In genomic region chr3:46884427-46884826, GRCh38 we compare ENCODE assay signal across 28 cellular contexts. TPM values are rescaled to one million over a fixed set of nuclear protein-coding genes. Genes with fewer than 3 reads are reported as not detected.
A peak's percentile ranks its signal among the peaks of the same experiment; 100 is the strongest.
DNase-seq lines count a peak whose midpoint lies in the region; ATAC-seq and TF ChIP-seq lines count a peak whose summit lies in the region.
"Had no signal": no experiment of that assay in that cellular context is flagged by ENCODE, and none has a peak within 500 bp of the region (broad histone marks: within the 10 kb centered on the region; RNA-seq: fewer than 3 reads in every experiment).

No MANE protein-coding gene starts in this region.

- no peak overlapping the region for H2BK120ac ChIP-seq in trophoblast cell (ENCODE audit: insufficient read depth, low read length, poor library complexity)

- H3K27ac ChIP-seq in iPS-20b (ENCODE audit: low read length) (no peak overlapping the region), trophoblast cell (ENCODE audit: low read depth, low read length) (no peak overlapping the region)
- H3K27ac ChIP-seq: foreskin keratinocyte, HL-60, RWPE1 had no signal

- no peak overlapping the region for H3K18ac ChIP-seq in trophoblast cell (ENCODE audit: low read length)

- H3K4me3 Mint-ChIP-seq in activated naive CD8-positive, alpha-beta T cell = peak overlapping the region; percentile 13
- H3K4me3 Mint-ChIP-seq in activated naive CD8-positive, alpha-beta T cell treated with anti-CD3 and anti-CD28 coated beads, Interleukin-2, amount 50 U/mL, for 24 hours = no peak overlapping the region
- peak overlapping the region; percentile 73; the same call in 1 of the 2 replicates for H3K4me3 Mint-ChIP-seq in WTC11

- H4K91ac ChIP-seq in trophoblast cell (ENCODE audit: low read depth, low read length) = no peak overlapping the region

- H3K4me1 ChIP-seq in iPS-20b (ENCODE audit: insufficient read depth, low read length) (peaks cover 10% of the 10 kb centered on the region; the same call in 1 of the 2 replicates), trophoblast cell (ENCODE audit: control insufficient read depth in 1 of 2, insufficient read depth in 2 of 2, low read length in 2 of 2) (peaks cover 6 to 21% of the 10 kb centered on the region in 2 experiments)
- H3K4me1 ChIP-seq: foreskin keratinocyte had no signal

- no peak overlapping the region for H2BK12ac ChIP-seq in trophoblast cell (ENCODE audit: low read length)

- H3K79me2 ChIP-seq in trophoblast cell (ENCODE audit: control insufficient read depth, insufficient read depth, low read length, poor library complexity) = peaks cover 2% of the 10 kb centered on the region

- no peak overlapping the region for H2BK5ac ChIP-seq in trophoblast cell (ENCODE audit: low read depth, low read length, poor library complexity)

- H3K27ac Mint-ChIP-seq in activated naive CD8-positive, alpha-beta T cell = no peak overlapping the region
- no peak overlapping the region for H3K27ac Mint-ChIP-seq in activated naive CD8-positive, alpha-beta T cell treated with anti-CD3 and anti-CD28 coated beads, Interleukin-2, amount 50 U/mL, for 24 hours
- H3K27ac Mint-ChIP-seq in WTC11 = no peak overlapping the region
- H3K27ac Mint-ChIP-seq: activated T-helper 1 cell treated with anti-CD3 and anti-CD28 coated beads, Interleukin-12 subunit alpha, Interleukin-12 subunit beta, Interleukin-2, Interleukin-4 antibody, amounts not matched to agents 30 ng/mL and 10 ng/mL and 1 ng/mL, durations not matched to agents 14 hours and 24 hours and 36 hours; stimulated activated effector memory CD8-positive, alpha-beta T cell treated with anti-CD3 and anti-CD28 coated beads, Interleukin-12 subunit alpha, Interleukin-12 subunit beta, amount 100 ng/mL, for 72 hours had no signal

- H3K14ac ChIP-seq in trophoblast cell (ENCODE audit: low read length) = no peak overlapping the region

- no peak overlapping the region for H3K4ac ChIP-seq in trophoblast cell (ENCODE audit: low read depth, low read length)

- H3K4me3 ChIP-seq in iPS-20b (ENCODE audit: low read length) (peak overlapping the region; percentile 61; the same call in 1 of the 2 replicates), trophoblast cell (ENCODE audit: low read depth, low read length) (no peak overlapping the region)

- no peak overlapping the region for H2AK5ac ChIP-seq in trophoblast cell (ENCODE audit: low read length)

- H3K9me3 Mint-ChIP-seq in activated naive CD8-positive, alpha-beta T cell (ENCODE audit: low read depth) = no peaks in the 10 kb centered on the region
- no peaks in the 10 kb centered on the region for H3K9me3 Mint-ChIP-seq in activated naive CD8-positive, alpha-beta T cell treated with anti-CD3 and anti-CD28 coated beads, Interleukin-2, amount 50 U/mL, for 24 hours
- no peaks in the 10 kb centered on the region for H3K9me3 Mint-ChIP-seq in WTC11
- H3K9me3 Mint-ChIP-seq: activated T-helper 1 cell treated with anti-CD3 and anti-CD28 coated beads, Interleukin-12 subunit alpha, Interleukin-12 subunit beta, Interleukin-2, Interleukin-4 antibody, amounts not matched to agents 30 ng/mL and 10 ng/mL and 1 ng/mL, durations not matched to agents 14 hours and 24 hours and 36 hours; stimulated activated effector memory CD8-positive, alpha-beta T cell treated with anti-CD3 and anti-CD28 coated beads, Interleukin-12 subunit alpha, Interleukin-12 subunit beta, amount 100 ng/mL, for 72 hours had no signal

- no peak overlapping the region for H4K12ac ChIP-seq in trophoblast cell (ENCODE audit: low read depth, low read length)

- H3K36me3 Mint-ChIP-seq in activated naive CD8-positive, alpha-beta T cell = peaks cover 3% of the 10 kb centered on the region
- H3K36me3 Mint-ChIP-seq in activated naive CD8-positive, alpha-beta T cell treated with anti-CD3 and anti-CD28 coated beads, Interleukin-2, amount 50 U/mL, for 24 hours (ENCODE audit: low read depth) = no peaks in the 10 kb centered on the region
- no peaks in the 10 kb centered on the region for H3K36me3 Mint-ChIP-seq in WTC11
- H3K36me3 Mint-ChIP-seq: stimulated activated effector memory CD8-positive, alpha-beta T cell treated with anti-CD3 and anti-CD28 coated beads, Interleukin-12 subunit alpha, Interleukin-12 subunit beta, amount 100 ng/mL, for 72 hours had no signal

- CTCF ChIA-PET in WTC11 (lab: Charles Lee) = interaction anchor here (0.6 to 1.9 kb wide), 2 partner anchors 10 to 25 kb away, joined by 6 read pairs; no protein-coding TSS in a partner anchor

- no peak for TF ChIP-seq CTCF in WTC11 (IDR thresholded peaks at IDR 0.05)

- intact Hi-C loops in left colon (cut with DNase I, micrococcal nuclease) = no loop called here

- H3K27me3 Mint-ChIP-seq in activated naive CD8-positive, alpha-beta T cell = peaks cover 23% of the 10 kb centered on the region
- H3K27me3 Mint-ChIP-seq in activated naive CD8-positive, alpha-beta T cell treated with anti-CD3 and anti-CD28 coated beads, Interleukin-2, amount 50 U/mL, for 24 hours = peaks cover 41% of the 10 kb centered on the region
- H3K27me3 Mint-ChIP-seq in WTC11 (ENCODE audit: low read depth) = peaks cover 91% of the 10 kb centered on the region

- no peak overlapping the region for H3K9ac ChIP-seq in iPS-20b (ENCODE audit: low read depth, low read length)
- H3K9ac ChIP-seq in trophoblast cell (ENCODE audit: low read length) = no peak overlapping the region

- no peak overlapping the region for H3K23ac ChIP-seq in trophoblast cell (ENCODE audit: low read length)

- no peak for DNase-seq in activated naive CD8-positive, alpha-beta T cell treated with anti-CD3 and anti-CD28 coated beads, Interleukin-2, amount 50 U/mL, for 24 hours
- DNase-seq in WTC11 (ENCODE audit: low spot score) (no peak), trophoblast cell (no peak), left colon (no peak)
- DNase-seq: activated naive CD4-positive, alpha-beta T cell treated with anti-CD3 and anti-CD28 coated beads, Interleukin-2, amount 50 U/mL, for 16 hours; aorta; DMS79; foreskin keratinocyte; HCEC 1CT; mammary epithelial cell; NCI-H1092 treated with DMSO at 0.1 percent for 48 hours; NCI-H2029; NCI-H345; NCI-H82; nucleus accumbens; stimulated activated CD4-positive, alpha-beta T cell treated with anti-CD3 and anti-CD28 coated beads, Interleukin-2, amount 100 ng/mL, for 24 hours; substantia nigra; T-helper 9 cell had no signal

- H3K27me3 ChIP-seq in iPS-20b (ENCODE audit: insufficient read depth, low read length) (peaks cover 92% of the 10 kb centered on the region), trophoblast cell (ENCODE audit: insufficient read depth, low read length) (peaks cover 13% of the 10 kb centered on the region)

- peak overlapping the region; percentile 74 for H3K4me2 ChIP-seq in trophoblast cell (ENCODE audit: low read length)

- no peaks in the 10 kb centered on the region for H3K9me3 ChIP-seq in iPS-20b (ENCODE audit: insufficient read depth, low read depth, low read length)
- peaks cover 3% of the 10 kb centered on the region for H3K9me3 ChIP-seq in trophoblast cell (ENCODE audit: insufficient read depth, low read depth, low read length)

- peaks cover 5% of the 10 kb centered on the region for H3K79me1 ChIP-seq in trophoblast cell (ENCODE audit: low read length)

- H2AFZ ChIP-seq in trophoblast cell (ENCODE audit: insufficient read depth, low read length, poor library complexity) = no peak overlapping the region

- no peak overlapping the region for H4K8ac ChIP-seq in trophoblast cell (ENCODE audit: low read depth, low read length)

- no peaks in the 10 kb centered on the region for H3K36me3 ChIP-seq in iPS-20b (ENCODE audit: insufficient read depth, low read depth, low read length)
- no peaks in the 10 kb centered on the region for H3K36me3 ChIP-seq in trophoblast cell (ENCODE audit: control insufficient read depth in 1 of 2, insufficient read depth in 2 of 2, low read length in 2 of 2)

- no CpG with 5 or more reads among the region's 5 CpGs for WGBS in trophoblast cell (ENCODE audit: extremely low coverage, insufficient coverage, insufficient read length)

- POLR2A ChIA-PET in WTC11 (lab: Charles Lee) = no interaction called here

- no peak for ATAC-seq in activated naive CD8-positive, alpha-beta T cell treated with anti-CD3 and anti-CD28 coated beads, Interleukin-2, amount 50 U/mL, for 24 hours
- ATAC-seq in WTC11 = no peak
- no peak for ATAC-seq in HG03025 (IDR thresholded peaks at IDR 0.05; ENCODE audit: low FRiP score, unreplicated experiment)
- ATAC-seq in GM19463 (IDR thresholded peaks at IDR 0.05; ENCODE audit: unreplicated experiment) = no peak
- ATAC-seq in left colon = no peak
- ATAC-seq: foreskin keratinocyte had no signal

- peaks cover 9% of the 10 kb centered on the region for H3K4me1 Mint-ChIP-seq in activated naive CD8-positive, alpha-beta T cell (ENCODE audit: low read depth)
- H3K4me1 Mint-ChIP-seq in activated naive CD8-positive, alpha-beta T cell treated with anti-CD3 and anti-CD28 coated beads, Interleukin-2, amount 50 U/mL, for 24 hours = peaks cover 6% of the 10 kb centered on the region
- H3K4me1 Mint-ChIP-seq in WTC11 = peaks cover 36% of the 10 kb centered on the region

TF ChIP-seq in WTC11, 78 proteins besides CTCF, POLR2A, EP300 and RAD21 (continues in another document):
- TF ChIP-seq EMX1 (CRISPR knock-in tag; IDR thresholded peaks at IDR 0.05) = no peak
- TF ChIP-seq ZSCAN18 (CRISPR knock-in tag; IDR thresholded peaks at IDR 0.05) = no peak

RNA-seq across cellular contexts. Expression of gene PTH1R, which starts 6.9 kb away (rescaled TPM):
- total RNA-seq in WTC11 (2021) (4.0 to 12.0 TPM (median 5.6 TPM) in 3 replicates), left colon (1 to 10 TPM; 1.4 to 1.7 TPM)
- polyA plus RNA-seq in trophoblast cell (2013) = 9.5 and 11.3 TPM in 2 replicates
- total RNA-seq: activated T-helper 1 cell treated with anti-CD3 and anti-CD28 coated beads, Interleukin-12 subunit alpha, Interleukin-12 subunit beta, Interleukin-2, Interleukin-4 antibody, amounts not matched to agents 30 ng/mL and 10 ng/mL and 1 ng/mL, durations not matched to agents 14 hours and 24 hours and 36 hours; foreskin keratinocyte had no signal
- polyA plus RNA-seq: foreskin keratinocyte, keratinocyte, mammary epithelial cell had no signal

RNA-seq across cellular contexts. Expression of gene MYL3, which starts 21.2 kb away (rescaled TPM):
- total RNA-seq in WTC11 (2021) (0.31 TPM in 1 of 3 replicates, not detected in the others), left colon (under 1 TPM; 0.47 to 0.79 TPM)
- polyA plus RNA-seq in trophoblast cell (2013) = 0.86 and 1.3 TPM in 2 replicates
- total RNA-seq: activated T-helper 1 cell treated with anti-CD3 and anti-CD28 coated beads, Interleukin-12 subunit alpha, Interleukin-12 subunit beta, Interleukin-2, Interleukin-4 antibody, amounts not matched to agents 30 ng/mL and 10 ng/mL and 1 ng/mL, durations not matched to agents 14 hours and 24 hours and 36 hours; foreskin keratinocyte; mammary epithelial cell; pulmonary artery endothelial cell had no signal
- polyA plus RNA-seq: foreskin keratinocyte, keratinocyte, mammary epithelial cell had no signal
